8 cellular contexts compared by ENCODE assay signal in genomic region chr11:18321991-18322711, GRCh38. TPM values are rescaled to one million over a fixed set of nuclear protein-coding genes. Genes with fewer than 3 reads are reported as not detected.
DNase-seq lines count a peak whose midpoint lies in the region; ATAC-seq and TF ChIP-seq lines count a peak whose summit lies in the region.

GTF2H1 (plus strand) TSS chr11:18322567; CDS start chr11:18333075, 10,508 bp downstream.
HPS5 (minus strand) TSS chr11:18322140; CDS start chr11:18317858, 4,282 bp downstream.

- peak within 1 kb of the TSS; percentile 92 for H3K4me3 Mint-ChIP-seq in activated T-helper 2 cell treated with anti-CD3 and anti-CD28 coated beads, Interferon-gamma antibody, Interleukin-2, Interleukin-4, amounts not matched to agents 10 μg/mL and 5 μg/mL and 100 μg/mL, durations not matched to agents 14 hours and 24 hours and 36 hours (ENCODE audit: low read depth)
- peak within 1 kb of the TSS; percentile 96 for H3K4me3 Mint-ChIP-seq in natural killer cell

- H3K4me3 ChIP-seq in LNCaP clone FGC (ENCODE audit: low read depth, low read length) (peak within 1 kb of the TSS; percentile 90), fibroblast of mammary gland (ENCODE audit: control insufficient read depth, low read depth, low read length) (peak within 1 kb of the TSS; percentile 78)

- POLR2A ChIA-PET in RWPE1 (lab: Yijun Ruan, JAX; ENCODE audit: low non-redundant PET): interaction anchor here (0.6 to 1.7 kb wide), 4 partner anchors 72 to 311 kb away, joined by 3 to 12 read pairs (median 4); partner anchors contain the start of gene LDHA

- H3K27me3 Mint-ChIP-seq in activated T-helper 2 cell treated with anti-CD3 and anti-CD28 coated beads, Interferon-gamma antibody, Interleukin-2, Interleukin-4, amounts not matched to agents 10 μg/mL and 5 μg/mL and 100 μg/mL, durations not matched to agents 14 hours and 24 hours and 36 hours (ENCODE audit: low read depth): no peaks in the 10 kb centered on the region
- H3K27me3 Mint-ChIP-seq in natural killer cell (ENCODE audit: low read depth in 2 of 2): no peaks in the 10 kb centered on the region

- CTCF ChIA-PET in RWPE1 (lab: Yijun Ruan, JAX): interaction anchor here (0.6 to 1.2 kb wide), 2 partner anchors 9 to 206 kb away, joined by 3 read pairs; no protein-coding TSS in a partner anchor

- DNase-seq in Daoy (ENCODE audit: low read depth) (peak; percentile 98), GOT3 (lab: John Stamatoyannopoulos, UW) (peak; percentile 61), LNCaP clone FGC (ENCODE audit: low read depth) (peak; percentile 96), RWPE1 (ENCODE audit: low spot score) (peak; percentile 99), fibroblast of mammary gland (ENCODE audit: low read depth) (peak; percentile 99), natural killer cell (peak; percentile 96)
- peak; percentile 93 for DNase-seq in activated T-helper 2 cell treated with anti-CD3 and anti-CD28 coated beads, Interferon-gamma antibody, Interleukin-2, Interleukin-4, amounts not matched to agents 10 μg/mL and 5 μg/mL and 100 μg/mL, durations not matched to agents 14 hours and 24 hours and 36 hours (ENCODE audit: low spot score)
- DNase-seq in stimulated activated naive CD4-positive, alpha-beta T cell treated with Interleukin-2 at 50 U/mL for 16 hours (lab: John Stamatoyannopoulos, UW): peak; percentile 94

- peaks cover 52% of the 10 kb centered on the region for H3K36me3 Mint-ChIP-seq in activated T-helper 2 cell treated with anti-CD3 and anti-CD28 coated beads, Interferon-gamma antibody, Interleukin-2, Interleukin-4, amounts not matched to agents 10 μg/mL and 5 μg/mL and 100 μg/mL, durations not matched to agents 14 hours and 24 hours and 36 hours (ENCODE audit: low read depth)
- no peaks in the 10 kb centered on the region for H3K36me3 Mint-ChIP-seq in natural killer cell

- H3K9me3 Mint-ChIP-seq in activated T-helper 2 cell treated with anti-CD3 and anti-CD28 coated beads, Interferon-gamma antibody, Interleukin-2, Interleukin-4, amounts not matched to agents 10 μg/mL and 5 μg/mL and 100 μg/mL, durations not matched to agents 14 hours and 24 hours and 36 hours: no peaks in the 10 kb centered on the region
- H3K9me3 Mint-ChIP-seq in natural killer cell: no peaks in the 10 kb centered on the region

- peaks cover 57% of the 10 kb centered on the region for H3K4me1 Mint-ChIP-seq in activated T-helper 2 cell treated with anti-CD3 and anti-CD28 coated beads, Interferon-gamma antibody, Interleukin-2, Interleukin-4, amounts not matched to agents 10 μg/mL and 5 μg/mL and 100 μg/mL, durations not matched to agents 14 hours and 24 hours and 36 hours (ENCODE audit: low read depth)
- peaks cover 51 to 58% of the 10 kb centered on the region in 2 donors for H3K4me1 Mint-ChIP-seq in natural killer cell

- H3K27ac ChIP-seq in RWPE1: peak within 1 kb of the TSS; percentile 91

- intact Hi-C loops in activated T-helper 2 cell treated with anti-CD3 and anti-CD28 coated beads, Interferon-gamma antibody, Interleukin-2, Interleukin-4, amounts not matched to agents 10 μg/mL and 5 μg/mL and 100 μg/mL, durations not matched to agents 14 hours and 24 hours and 36 hours (cut with micrococcal nuclease): loop anchor here (1.0 to 10.0 kb wide), 8 partner anchors 8 to 312 kb away; partner anchors contain the start of genes SERGEF, SPTY2D1 and TSG101
- intact Hi-C loops in natural killer cell (cut with micrococcal nuclease): loop anchor here (1.0 to 5.0 kb wide), 6 partner anchors 74 to 1245 kb away; partner anchors contain the start of genes RPS13, SAAL1, SERGEF and SPTY2D1

- peak; percentile 82 to 94 (median 87) for ATAC-seq in natural killer cell

- H3K27ac Mint-ChIP-seq in activated T-helper 2 cell treated with anti-CD3 and anti-CD28 coated beads, Interferon-gamma antibody, Interleukin-2, Interleukin-4, amounts not matched to agents 10 μg/mL and 5 μg/mL and 100 μg/mL, durations not matched to agents 14 hours and 24 hours and 36 hours: peak within 1 kb of the TSS; percentile 98
- peak within 1 kb of the TSS; percentile 99 to 100 for H3K27ac Mint-ChIP-seq in natural killer cell

- TF ChIP-seq CTCF in LNCaP clone FGC (IDR thresholded peaks at IDR 0.05; ENCODE audit: control insufficient read depth, extremely low read depth, insufficient read depth) (no peak), RWPE1 (conservative IDR thresholded peaks at IDR 0.05; ENCODE audit: low read depth) (no peak), fibroblast of mammary gland (conservative IDR thresholded peaks at IDR 0.05; ENCODE audit: control insufficient read depth, insufficient read depth, low read depth, low read length) (no peak), natural killer cell (IDR thresholded peaks at IDR 0.05) (no peak)

RNA-seq across cellular contexts. Expression of gene GTF2H1, which starts in this region (rescaled TPM):
- 70.4 and 78.8 TPM in 2 replicates for total RNA-seq in Daoy (2014; rRNA removed; shearing (Covaris generic))
- 51.4 and 54.3 TPM in 2 replicates for total RNA-seq in activated T-helper 2 cell treated with anti-CD3 and anti-CD28 coated beads, Interferon-gamma antibody, Interleukin-2, Interleukin-4, amounts not matched to agents 10 μg/mL and 5 μg/mL and 100 μg/mL, durations not matched to agents 14 hours and 24 hours and 36 hours
- 10 to 100 TPM; 18.4 to 31.5 (median 22.4) TPM for total RNA-seq in natural killer cell

RNA-seq across cellular contexts. Expression of gene HPS5, which starts in this region (rescaled TPM):
- total RNA-seq in Daoy (2014; rRNA removed; shearing (Covaris generic)): 32.1 and 32.9 TPM in 2 replicates
- 33.3 and 34.2 TPM in 2 replicates for total RNA-seq in activated T-helper 2 cell treated with anti-CD3 and anti-CD28 coated beads, Interferon-gamma antibody, Interleukin-2, Interleukin-4, amounts not matched to agents 10 μg/mL and 5 μg/mL and 100 μg/mL, durations not matched to agents 14 hours and 24 hours and 36 hours
- total RNA-seq in natural killer cell: 10 to 100 TPM; 11.5 to 14.5 (median 14.0) TPM

Comparison
In these comparisons a context has a peak if more than half of its experiments do, and no peak if none do; other contexts are left out.
1. Peak in every context shown above with its lines: DNase-seq, ATAC-seq, H3K4me3 ChIP-seq and H3K27ac ChIP-seq.